Comparison of ENCODE assay signal across 8 cellular contexts in the genomic region with DNA sequence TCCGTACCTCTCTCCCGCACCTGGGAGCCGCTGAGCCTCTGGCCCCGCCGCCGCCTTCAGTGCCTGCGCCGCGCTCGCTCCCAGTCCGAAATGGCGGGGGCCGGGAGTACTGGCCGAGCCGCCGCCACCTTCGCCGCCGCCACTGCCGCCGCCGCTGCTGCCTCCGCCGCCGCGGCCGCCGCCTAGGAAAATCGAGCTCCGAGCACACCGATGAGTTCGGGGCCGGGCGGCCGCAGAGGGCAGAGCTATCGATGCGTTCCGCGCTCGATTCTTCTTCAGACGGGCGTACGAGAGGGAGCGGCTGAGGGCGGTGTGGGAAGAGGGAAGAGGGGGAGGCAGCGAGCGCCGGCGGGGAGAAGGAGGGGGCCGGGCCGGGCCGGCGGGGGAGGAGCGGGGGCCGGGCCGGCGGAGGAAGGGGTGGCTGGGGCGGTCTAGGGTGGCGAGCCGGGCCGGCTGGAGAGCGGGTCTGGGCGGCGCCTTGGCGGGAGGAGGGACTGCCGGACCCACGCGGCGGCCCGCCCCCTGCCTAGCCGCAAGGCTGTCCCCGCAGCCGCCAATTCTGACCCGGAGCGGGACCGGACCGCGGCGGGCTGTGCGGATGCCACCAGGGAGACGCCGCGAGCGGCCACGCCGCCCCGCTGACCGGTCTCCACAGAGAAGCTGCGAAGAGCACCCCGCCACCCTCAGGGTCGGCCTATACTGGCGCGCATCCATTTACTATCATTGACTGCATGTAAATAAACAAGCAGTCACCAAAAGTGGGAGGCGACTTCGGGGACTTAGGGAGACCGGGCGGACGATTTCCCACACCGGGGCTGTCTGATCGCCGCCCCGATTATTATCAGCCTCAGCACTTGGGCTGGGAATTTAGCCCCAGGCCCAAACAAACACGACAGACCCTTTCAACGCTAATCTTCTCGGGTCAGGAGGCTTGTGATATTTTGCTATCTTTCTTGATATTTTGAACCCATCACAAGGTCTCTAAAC. TPM values are rescaled to one million over a fixed set of nuclear protein-coding genes. Genes with fewer than 3 reads are reported as not detected.
DNase-seq lines count a peak whose midpoint lies in the region; FAIRE-seq and TF ChIP-seq lines count a peak whose summit lies in the region.

A gene (minus strand): TSS at position 186 of the 987 bp plus-strand sequence.

- TF ChIP-seq CTCF in HFF-Myc (IDR thresholded peaks at IDR 0.05; ENCODE audit: low read depth, low read length, missing control alignments) = no peak

- peak within 1 kb of the TSS; percentile 81 for H3K4me3 ChIP-seq in HFF-Myc (replicated peaks; ENCODE audit: low read depth, low read length)
- H3K4me3 ChIP-seq in neuronal stem cell (ENCODE audit: low read length in 2 of 2) = peak within 1 kb of the TSS; percentile 75 to 97
- H3K4me3 ChIP-seq in subcutaneous abdominal adipose tissue (ENCODE audit: low read depth in 1 of 5, low read length in 5 of 5) = peak within 1 kb of the TSS; percentile 75 to 97 (median 86)

- H3K36me3 ChIP-seq in neuronal stem cell (replicated peaks in 1 of 2; ENCODE audit: control insufficient read depth in 2 of 2, insufficient read depth in 2 of 2, low read length in 2 of 2) (peaks cover 0 to 5% of the 10 kb centered on the region in 2 donors), subcutaneous abdominal adipose tissue (ENCODE audit: control insufficient read depth in 5 of 5, insufficient read depth in 5 of 5, low read length in 5 of 5) (no peaks in the 10 kb centered on the region)

- peaks cover 3% of the 10 kb centered on the region for H3K79me1 ChIP-seq in neuronal stem cell (ENCODE audit: low read depth, low read length)

- H3K18ac ChIP-seq in neuronal stem cell (ENCODE audit: low read length) = peak within 1 kb of the TSS; percentile 99

- H4K91ac ChIP-seq in neuronal stem cell (ENCODE audit: low read depth, low read length, poor library complexity) = no peak within 1 kb of the TSS

- H2BK5ac ChIP-seq in neuronal stem cell (ENCODE audit: low read length) = peak within 1 kb of the TSS; percentile 62

- no peak within 1 kb of the TSS for H3K4ac ChIP-seq in neuronal stem cell (ENCODE audit: low read length)

- H3K27me3 ChIP-seq in neuronal stem cell (ENCODE audit: control insufficient read depth in 3 of 3, insufficient read depth in 3 of 3, low read depth in 1 of 3, low read length in 3 of 3) (peaks cover 0 to 46% (median 5%) of the 10 kb centered on the region in 3 experiments), subcutaneous abdominal adipose tissue (ENCODE audit: control insufficient read depth in 5 of 5, insufficient read depth in 4 of 5, low read length in 5 of 5) (no peaks in the 10 kb centered on the region)

- peak within 1 kb of the TSS; percentile 74 for H2AK5ac ChIP-seq in neuronal stem cell (ENCODE audit: low read depth, low read length)

- H3K9ac ChIP-seq in neuronal stem cell (ENCODE audit: low read depth, low read length, poor library complexity) (peak within 1 kb of the TSS; percentile 95), subcutaneous abdominal adipose tissue (ENCODE audit: low read length in 5 of 5) (peak within 1 kb of the TSS; percentile 6 to 80 (median 76))

- no CpG with 5 or more reads among the region's 105 CpGs for WGBS in neuronal stem cell (ENCODE audit: extremely low coverage in 2 of 2, insufficient read length in 2 of 2, insufficient replicate concordance in 1 of 2), 2 donors

- peak within 1 kb of the TSS; percentile 83 for H3K4me2 ChIP-seq in neuronal stem cell (ENCODE audit: insufficient read depth, low read length, poor library complexity, severe bottlenecking)

- peak within 1 kb of the TSS; percentile 57 for H4K8ac ChIP-seq in neuronal stem cell (ENCODE audit: low read depth, low read length)

- H2BK15ac ChIP-seq in neuronal stem cell (ENCODE audit: low read length) = peak within 1 kb of the TSS; percentile 87

- H3K14ac ChIP-seq in neuronal stem cell (ENCODE audit: low read length) = peak within 1 kb of the TSS; percentile 79

- H2BK120ac ChIP-seq in neuronal stem cell (ENCODE audit: low read depth, low read length) = no peak within 1 kb of the TSS

- in situ Hi-C loops in SK-MEL-5 (cut with HindIII; ENCODE audit: low pct_unique_long_range_greater_than_20kb, low sequenced_read_pairs) = no loop called here

- DNase-seq in GM04503 (ENCODE audit: low read depth) = peak; percentile 79
- peak; percentile 83 for DNase-seq in HFF-Myc (ENCODE audit: extremely low read depth, low read depth)
- peak; percentile 86 for DNase-seq in MV-4-11 (lab: John Stamatoyannopoulos, UW)
- DNase-seq in SK-MEL-5 (ENCODE audit: low read depth, low spot score) = peak; percentile 97
- DNase-seq in activated naive CD4-positive, alpha-beta T cell treated with Interleukin-2 at 50 U/mL for 16 hours = peak; percentile 92
- DNase-seq in frontal cortex (ENCODE audit: low spot score in 2 of 2) = peak; percentile 90 to 94
- DNase-seq in neuronal stem cell (ENCODE audit: low spot score) = peak; percentile 97

- H3K27ac ChIP-seq in neuronal stem cell (replicated peaks; ENCODE audit: low read length) (peak within 1 kb of the TSS; percentile 85), subcutaneous abdominal adipose tissue (ENCODE audit: low read depth, low read length) (peak within 1 kb of the TSS; percentile 60)

- H2BK12ac ChIP-seq in neuronal stem cell (ENCODE audit: low read length) = peak within 1 kb of the TSS; percentile 53

- no peak for FAIRE-seq in frontal cortex (lab: Jason Lieb, UNC)

- H2AFZ ChIP-seq in neuronal stem cell (ENCODE audit: low read length) = peak within 1 kb of the TSS; percentile 93

- peaks cover 0 to 5% of the 10 kb centered on the region in 2 donors for H3K9me3 ChIP-seq in neuronal stem cell (replicated peaks in 1 of 2; ENCODE audit: control insufficient read depth in 2 of 2, insufficient read depth in 1 of 2, low read depth in 1 of 2, low read length in 2 of 2)
- H3K9me3 ChIP-seq in subcutaneous abdominal adipose tissue (ENCODE audit: control insufficient read depth in 5 of 5, low read length in 5 of 5) = no peaks in the 10 kb centered on the region

- H3K23ac ChIP-seq in neuronal stem cell (ENCODE audit: low read depth, low read length, poor library complexity) = peak within 1 kb of the TSS; percentile 86

- peaks cover 3 to 6% of the 10 kb centered on the region in 2 donors for H3K4me1 ChIP-seq in neuronal stem cell (ENCODE audit: control insufficient read depth in 2 of 2, insufficient read depth in 1 of 2, low read depth in 1 of 2, low read length in 2 of 2)
- peaks cover 3 to 26% (median 13%) of the 10 kb centered on the region in 5 donors for H3K4me1 ChIP-seq in subcutaneous abdominal adipose tissue (ENCODE audit: control insufficient read depth in 5 of 5, insufficient read depth in 5 of 5, low read length in 5 of 5)

RNA-seq across cellular contexts. Expression of the gene that starts here (rescaled TPM):
- total RNA-seq in SK-MEL-5 (2014; rRNA removed; shearing (Covaris generic)) = 9.7 and 11.9 TPM in 2 replicates
- 16.7 and 20.1 TPM in 2 replicates for polyA plus RNA-seq in SK-MEL-5 (2015; cell fraction: cytosol; rRNA removed)
- polyA plus RNA-seq in SK-MEL-5 (2015; cell fraction: nucleus; rRNA removed) = 9.8 and 14.2 TPM in 2 replicates
- 53.4 TPM for total RNA-seq in frontal cortex
- 36.2 TPM for polyA plus RNA-seq in neuronal stem cell (2013, experiment 1 of 2)
- 39.9 TPM for polyA plus RNA-seq in neuronal stem cell (2013, experiment 2 of 2)

Comparison
In these comparisons a context has a peak if more than half of its experiments do, and no peak if none do; other contexts are left out.
1. Peak in every context shown above with its lines: DNase-seq, H3K4me3 ChIP-seq and H3K27ac ChIP-seq.